ENCODE assay signal across 19 cellular contexts in genomic region chr2:46167924-46168323, GRCh38.
A peak's percentile ranks its signal among the peaks of the same experiment; 100 is the strongest.
DNase-seq lines count a peak whose midpoint lies in the region; ATAC-seq, FAIRE-seq and TF ChIP-seq lines count a peak whose summit lies in the region.
"Had no signal": no experiment of that assay in that cellular context is flagged by ENCODE, and none has a peak within 500 bp of the region (broad histone marks: within the 10 kb centered on the region; RNA-seq: fewer than 3 reads in every experiment).

No MANE protein-coding gene starts in this region.

- no peaks in the 10 kb centered on the region for H3K27me3 ChIP-seq in smooth muscle cell (ENCODE audit: low read depth)

- no peak overlapping the region for H3K9ac ChIP-seq in kidney (ENCODE audit: low read length in 2 of 2)
- no peak overlapping the region for H3K9ac ChIP-seq in smooth muscle cell (ENCODE audit: low read depth)
- H3K9ac ChIP-seq: GM23248 had no signal

- intact Hi-C loops in kidney (cut with DNase I) = no loop called here

- H3K4me3 ChIP-seq in kidney (ENCODE audit: low read length in 2 of 2) (no peak overlapping the region), smooth muscle cell (no peak overlapping the region)
- H3K4me3 ChIP-seq: GM23248 had no signal

- H3F3A ChIP-seq in smooth muscle cell (ENCODE audit: low read depth) = peaks cover 34% of the 10 kb centered on the region

- TF ChIP-seq CTCF in kidney (IDR thresholded peaks at IDR 0.05; ENCODE audit: borderline replicate concordance, extremely low read depth, insufficient read depth) (no peak), smooth muscle cell (IDR thresholded peaks at IDR 0.05; ENCODE audit: borderline replicate concordance, insufficient read depth, poor library complexity, severe bottlenecking) (no peak)

- DNase-seq in AG20443 (ENCODE audit: low spot score) (peak; percentile 31), NCI-H226 (peak; percentile 46), kidney (peak; percentile 20), smooth muscle cell (lab: John Stamatoyannopoulos, UW; ENCODE audit: unreplicated experiment) (no peak), NCI-H1694 (lab: John Stamatoyannopoulos, UW) (no peak)
- no peak for DNase-seq in activated T-cell treated with anti-CD3 and anti-CD28 coated beads, Interleukin-2, amount 50 U/mL, for 1 hour
- DNase-seq: AML-193, DMS79 treated with DMSO at 0.1 percent for 48 hours, HCEC 1CT, NCI-H1417 treated with DMSO at 0.1 percent for 48 hours, NCI-H1930, NCI-H446 treated with DMSO at 0.1 percent for 48 hours, NCI-H69 had no signal

- H3K4me1 ChIP-seq in kidney (ENCODE audit: control insufficient read depth in 1 of 2, insufficient read depth in 1 of 2, low read depth in 1 of 2, low read length in 2 of 2) = peaks cover 10 to 12% of the 10 kb centered on the region in 2 donors
- H3K4me1 ChIP-seq in smooth muscle cell (ENCODE audit: low read depth) = peaks cover 34% of the 10 kb centered on the region

- no peaks in the 10 kb centered on the region for H4K20me1 ChIP-seq in smooth muscle cell (ENCODE audit: low read depth)

- no peak for ATAC-seq in GM19324 (IDR thresholded peaks at IDR 0.05; ENCODE audit: low FRiP score, unreplicated experiment)
- ATAC-seq: Panc1, Right ventricle myocardium inferior had no signal

- no peaks in the 10 kb centered on the region for H3K9me3 ChIP-seq in kidney (ENCODE audit: control insufficient read depth in 1 of 2, low read length in 2 of 2)
- H3K9me3 ChIP-seq in smooth muscle cell (replicated peaks; ENCODE audit: low read depth) = no peaks in the 10 kb centered on the region

- H3K27ac ChIP-seq in kidney (ENCODE audit: low read depth in 2 of 2, low read length in 2 of 2) = no peak overlapping the region
- peak overlapping the region; percentile 24 for H3K27ac ChIP-seq in smooth muscle cell (ENCODE audit: low read depth)
- H3K27ac ChIP-seq: C4-2B, GM23248 had no signal

- H3K36me3 ChIP-seq in kidney (ENCODE audit: control insufficient read depth in 1 of 2, insufficient read depth in 2 of 2, low read length in 2 of 2) (peaks cover 0 to 3% of the 10 kb centered on the region in 2 donors), smooth muscle cell (ENCODE audit: low read depth) (no peaks in the 10 kb centered on the region)

- 69% methylated on average over 3 of the region's 3 CpGs for WGBS in smooth muscle cell (ENCODE audit: low lambda C conversion rate)

- no peak overlapping the region for H3K4me2 ChIP-seq in smooth muscle cell

- no peaks in the 10 kb centered on the region for H3K79me2 ChIP-seq in smooth muscle cell (ENCODE audit: low read depth)

- FAIRE-seq in kidney (lab: Jason Lieb, UNC) = no peak
- FAIRE-seq: G401.6 had no signal

- H2AFZ ChIP-seq in smooth muscle cell (ENCODE audit: low read depth) = no peak overlapping the region
- H2AFZ ChIP-seq: GM23248 had no signal

Comparison
In these comparisons a context has a peak if more than half of its experiments do, and no peak if none do; other contexts are left out.
1. DNase-seq: peak in AG20443 (single experiment), NCI-H226 (single experiment) and kidney (single experiment); none in smooth muscle cell (single experiment), NCI-H1694 (single experiment) and activated T-cell treated with anti-CD3 and anti-CD28 coated beads, Interleukin-2, amount 50 U/mL, for 1 hour (single experiment).